In the genomic region with DNA sequence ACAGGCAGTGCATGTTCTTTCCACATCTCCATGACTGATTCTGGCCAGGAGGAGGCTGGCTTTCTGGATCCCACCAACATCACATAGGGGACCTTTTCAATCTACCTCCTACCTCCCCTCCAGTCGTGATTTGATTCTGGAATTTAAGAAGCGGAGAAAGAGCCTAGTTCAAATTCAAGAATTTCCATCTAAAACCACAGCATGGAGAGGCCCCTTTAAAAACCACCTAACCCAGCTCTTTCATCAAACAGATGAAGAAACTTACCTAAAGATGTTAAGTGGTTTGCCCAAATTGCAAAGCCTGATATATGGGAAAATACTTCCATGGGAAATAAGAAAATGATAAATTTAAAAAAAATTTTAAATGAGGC, we compare ENCODE assay signal across 17 cellular contexts. TPM values are rescaled to one million over a fixed set of nuclear protein-coding genes. Genes with fewer than 3 reads are reported as not detected.
DNase-seq lines count a peak whose midpoint lies in the region; FAIRE-seq and TF ChIP-seq lines count a peak whose summit lies in the region.
"Had no signal": no experiment of that assay in that cellular context is flagged by ENCODE, and none has a peak within 500 bp of the region (broad histone marks: within the 10 kb centered on the region; RNA-seq: fewer than 3 reads in every experiment).

No MANE protein-coding gene starts in this region.

- H3K27me3 ChIP-seq in Caco-2 (replicated peaks; ENCODE audit: control insufficient read depth, insufficient read depth, low read length), result no peaks in the 10 kb centered on the region
- no peaks in the 10 kb centered on the region for H3K27me3 ChIP-seq in esophagus squamous epithelium
- no peaks in the 10 kb centered on the region for H3K27me3 ChIP-seq in rectal smooth muscle tissue (ENCODE audit: control insufficient read depth, insufficient read depth, low read length)
- H3K27me3 ChIP-seq in WERI-Rb-1 (ENCODE audit: insufficient read depth, low read depth, severe bottlenecking), result no peaks in the 10 kb centered on the region
- H3K27me3 ChIP-seq: brain microvascular endothelial cell, SJSA1 had no signal

- no peak for FAIRE-seq in urothelium cell line (lab: Jason Lieb, UNC)
- FAIRE-seq: G401.6, GM12891 had no signal

- H3K4me3 ChIP-seq in Caco-2 (ENCODE audit: low read depth, low read length), result no peak overlapping the region
- H3K4me3 ChIP-seq in esophagus squamous epithelium, result no peak overlapping the region
- H3K4me3 ChIP-seq in rectal smooth muscle tissue (ENCODE audit: low read length), result no peak overlapping the region
- H3K4me3 ChIP-seq in WERI-Rb-1 (ENCODE audit: low read depth, low read length), result no peak overlapping the region
- H3K4me3 ChIP-seq: SJSA1 had no signal

- CTCF ChIA-PET in Caco-2 (lab: Charles Lee), result no interaction called here
- CTCF ChIA-PET in RWPE1 (lab: Yijun Ruan, JAX), result interaction anchor here (0.6 to 1.1 kb wide), 2 partner anchors 8 to 35 kb away, joined by 3 to 6 read pairs; no protein-coding TSS in a partner anchor

- no peaks in the 10 kb centered on the region for H3K36me3 ChIP-seq in Caco-2 (ENCODE audit: control insufficient read depth, insufficient read depth, low read length)
- H3K36me3 ChIP-seq in esophagus squamous epithelium, result no peaks in the 10 kb centered on the region
- no peaks in the 10 kb centered on the region for H3K36me3 ChIP-seq in rectal smooth muscle tissue (ENCODE audit: control insufficient read depth, insufficient read depth, low read length)
- H3K36me3 ChIP-seq in WERI-Rb-1, result no peaks in the 10 kb centered on the region
- H3K36me3 ChIP-seq: brain microvascular endothelial cell, SJSA1 had no signal

- BruUV-seq in Caco-2 (replicated peaks; lab: Mats Ljungman, UMichigan), result no TSS peak

- H3K36me3 Mint-ChIP-seq in Caco-2 (ENCODE audit: insufficient read depth, unreplicated experiment), result no peaks in the 10 kb centered on the region
- H3K36me3 Mint-ChIP-seq in osteocyte (ENCODE audit: unreplicated experiment), result no peaks in the 10 kb centered on the region

- DNase-seq in Caco-2 (no peak), RWPE1 (ENCODE audit: low spot score) (no peak), esophagus squamous epithelium (lab: John Stamatoyannopoulos, UW) (no peak), WERI-Rb-1 (no peak), osteocyte (ENCODE audit: extremely low spot score, unreplicated experiment) (no peak), urothelium cell line (ENCODE audit: low spot score) (no peak), retina (no peak)
- DNase-seq: activated CD4-positive, alpha-beta T cell treated with anti-CD3 and anti-CD28 coated beads for 48 hours; activated naive CD4-positive, alpha-beta T cell treated with anti-CD3 and anti-CD28 coated beads, Interleukin-2, amount 50 U/mL, for 16 hours; brain microvascular endothelial cell; COR-L47; NCI-H1436; stimulated activated naive CD4-positive, alpha-beta T cell treated with Interleukin-2 at 50 U/mL for 16 hours had no signal

- intact Hi-C loops in Caco-2 (cut with micrococcal nuclease; ENCODE audit: unreplicated experiment), result no loop called here
- intact Hi-C loops in esophagus squamous epithelium (cut with DNase I), result no loop called here

- no peak for TF ChIP-seq CTCF in Caco-2 (IDR thresholded peaks at IDR 0.05; ENCODE audit: insufficient read depth in 1 of 2, low read depth in 1 of 2, low read length in 1 of 2, severe bottlenecking in 1 of 2, unreplicated experiment in 1 of 2)
- no peak for TF ChIP-seq CTCF in RWPE1 (conservative IDR thresholded peaks at IDR 0.05; ENCODE audit: low read depth)
- no peak for TF ChIP-seq CTCF in esophagus squamous epithelium (IDR thresholded peaks at IDR 0.05)
- TF ChIP-seq CTCF in WERI-Rb-1 (IDR thresholded peaks at IDR 0.05; ENCODE audit: low read depth, low read length), result no peak
- TF ChIP-seq CTCF in osteocyte (IDR thresholded peaks at IDR 0.05), result no peak

- POLR2A ChIA-PET in Caco-2 (lab: Charles Lee), result no interaction called here
- POLR2A ChIA-PET in RWPE1 (lab: Yijun Ruan, JAX; ENCODE audit: low non-redundant PET), result interaction anchor here (0.6 kb wide), 1 partner anchor 28 kb away, joined by 3 read pairs; no protein-coding TSS in a partner anchor

- no peak for TF ChIP-seq POLR2A in esophagus squamous epithelium (IDR thresholded peaks at IDR 0.05)

- WGBS in esophagus squamous epithelium, 2 donors, result 93 to 100% methylated on average over 2 of the region's 2 CpGs

- peak overlapping the region; percentile 100 for H3K27ac ChIP-seq in RWPE1
- peak overlapping the region in 3 of 4 donors; percentile 95 to 98 (median 96) for H3K27ac ChIP-seq in esophagus squamous epithelium
- peak overlapping the region; percentile 97 for H3K27ac ChIP-seq in rectal smooth muscle tissue (ENCODE audit: low read depth, low read length)
- H3K27ac ChIP-seq in WERI-Rb-1, result no peak overlapping the region
- H3K27ac ChIP-seq: brain microvascular endothelial cell, SJSA1 had no signal

- peaks cover 9% of the 10 kb centered on the region for H3K9me3 Mint-ChIP-seq in Caco-2 (ENCODE audit: unreplicated experiment)
- H3K9me3 Mint-ChIP-seq in osteocyte (ENCODE audit: unreplicated experiment), result no peaks in the 10 kb centered on the region

- H3K27me3 Mint-ChIP-seq in Caco-2 (ENCODE audit: insufficient read depth, unreplicated experiment) (no peaks in the 10 kb centered on the region), osteocyte (ENCODE audit: unreplicated experiment) (no peaks in the 10 kb centered on the region)

- H3K4me1 Mint-ChIP-seq in Caco-2 (ENCODE audit: low read depth, unreplicated experiment), result peaks cover 38% of the 10 kb centered on the region
- peaks cover 21% of the 10 kb centered on the region for H3K4me1 Mint-ChIP-seq in osteocyte (ENCODE audit: unreplicated experiment)

- H3K9me3 ChIP-seq in Caco-2 (no peaks in the 10 kb centered on the region), esophagus squamous epithelium (no peaks in the 10 kb centered on the region), WERI-Rb-1 (ENCODE audit: severe bottlenecking) (no peaks in the 10 kb centered on the region)

- H3K4me1 ChIP-seq in Caco-2, result peaks cover 26% of the 10 kb centered on the region
- H3K4me1 ChIP-seq in esophagus squamous epithelium, result peaks cover 68 to 95% (median 80%) of the 10 kb centered on the region in 3 donors
- H3K4me1 ChIP-seq in rectal smooth muscle tissue (ENCODE audit: control insufficient read depth, insufficient read depth, low read length), result peaks cover 88% of the 10 kb centered on the region

- H3K9ac ChIP-seq in rectal smooth muscle tissue (ENCODE audit: low read length), result no peak overlapping the region

- H3K27ac Mint-ChIP-seq in Caco-2 (ENCODE audit: unreplicated experiment) (peak overlapping the region; percentile 47), osteocyte (ENCODE audit: unreplicated experiment) (no peak overlapping the region)

- H3K4me3 Mint-ChIP-seq in Caco-2 (ENCODE audit: unreplicated experiment) (no peak overlapping the region), osteocyte (ENCODE audit: unreplicated experiment) (no peak overlapping the region)

RNA-seq across cellular contexts. Expression of a gene that starts 45.6 kb away (rescaled TPM):
- total RNA-seq in Caco-2 (2022) (9.3 and 10.2 TPM in 2 replicates), esophagus squamous epithelium (10 to 100 TPM in 1 of 4 donors, 1 to 10 TPM in 3; 5.2 to 21.4 (median 7.7) TPM), osteocyte (4.5 and 5.3 TPM in 2 replicates)
